Comparison of ENCODE assay signal across 32 cellular contexts in genomic region chr16:86667035-86667434, GRCh38.
DNase-seq lines count a peak whose midpoint lies in the region; ATAC-seq and TF ChIP-seq lines count a peak whose summit lies in the region.
"Had no signal": no experiment of that assay in that cellular context is flagged by ENCODE, and none has a peak within 500 bp of the region (broad histone marks: within the 10 kb centered on the region; RNA-seq: fewer than 3 reads in every experiment).

No MANE protein-coding gene starts in this region.

- no peaks in the 10 kb centered on the region for H3K79me2 ChIP-seq in mammary epithelial cell (ENCODE audit: insufficient read depth, low read length)
- no peaks in the 10 kb centered on the region for H3K79me2 ChIP-seq in osteoblast (ENCODE audit: insufficient read depth, low read length)
- no peaks in the 10 kb centered on the region for H3K79me2 ChIP-seq in mesendoderm (ENCODE audit: control insufficient read depth, insufficient read depth, low read length)

- H3K27ac ChIP-seq in mammary epithelial cell (ENCODE audit: insufficient read depth, low read depth, low read length) (no peak overlapping the region), breast epithelium (peak overlapping the region in 1 of 2 donors; percentile 7), heart right ventricle (peak overlapping the region; percentile 5 to 69 (median 60)), osteoblast (ENCODE audit: low read depth, low read length) (peak overlapping the region; percentile 2), mesendoderm (ENCODE audit: low read depth, low read length) (no peak overlapping the region)
- H3K27ac ChIP-seq: gastroesophageal sphincter, ovary, PC-9 had no signal

- no peak overlapping the region for H2BK5ac ChIP-seq in mesendoderm (ENCODE audit: low read length)

- H3K4me1 Mint-ChIP-seq in effector memory CD8-positive, alpha-beta T cell (ENCODE audit: low read depth in 2 of 2), result peaks cover 13 to 16% of the 10 kb centered on the region in 2 donors

- H4K20me1 ChIP-seq in mammary epithelial cell (ENCODE audit: insufficient read depth, low read length) (no peaks in the 10 kb centered on the region), osteoblast (ENCODE audit: insufficient read depth, low read length) (no peaks in the 10 kb centered on the region)

- no peak overlapping the region for H3K4ac ChIP-seq in mesendoderm (ENCODE audit: low read depth, low read length)

- H3K27me3 ChIP-seq in mammary epithelial cell (ENCODE audit: insufficient read depth, low read length) (no peaks in the 10 kb centered on the region), breast epithelium (peaks cover 0 to 21% of the 10 kb centered on the region in 2 donors), heart right ventricle (peaks cover 0 to 43% (median 23%) of the 10 kb centered on the region in 7 donors), osteoblast (ENCODE audit: insufficient read depth, low read length) (no peaks in the 10 kb centered on the region), mesendoderm (ENCODE audit: insufficient read depth, low read length, poor library complexity) (no peaks in the 10 kb centered on the region)
- H3K27me3 ChIP-seq: ovary had no signal

- intact Hi-C loops in mammary epithelial cell (cut with micrococcal nuclease) (loop anchor here (10.0 kb wide), 1 partner anchor 718 kb away; the partner anchor contains the start of gene FBXO31), breast epithelium (cut with DNase I; ENCODE audit: low total_unique reads) (no loop called here), heart right ventricle (cut with DNase I) (loop anchor here in 3 of 10 donors (5.0 to 10.0 kb wide), 3 partner anchors 85 to 92 kb away; partner anchors contain the start of gene FOXL1 (in 2 of the 3))

- H3K36me3 Mint-ChIP-seq in effector memory CD8-positive, alpha-beta T cell (ENCODE audit: insufficient read depth), result no peaks in the 10 kb centered on the region
- H3K36me3 Mint-ChIP-seq: CD8-positive, alpha-beta T cell; stimulated activated effector memory CD8-positive, alpha-beta T cell treated with anti-CD3 and anti-CD28 coated beads, Interleukin-12 subunit alpha, Interleukin-12 subunit beta, amount 100 ng/mL, for 72 hours had no signal

- no peak overlapping the region for H3K4me2 ChIP-seq in mammary epithelial cell (ENCODE audit: insufficient read depth, low read depth, low read length)
- no peak overlapping the region for H3K4me2 ChIP-seq in osteoblast (ENCODE audit: insufficient read depth, low read length)
- H3K4me2 ChIP-seq in mesendoderm (ENCODE audit: low read length), result no peak overlapping the region
- H3K4me2 ChIP-seq: GM23338, PC-9 had no signal

- H3K4me3 ChIP-seq in mammary epithelial cell (replicated peaks in 1 of 3; ENCODE audit: insufficient read depth in 1 of 3, low read depth in 2 of 3, low read length in 3 of 3) (no peak overlapping the region), breast epithelium (no peak overlapping the region), heart right ventricle (peak overlapping the region in 2 of 10 donors; percentile 3 to 14), osteoblast (ENCODE audit: insufficient read depth, low read length) (no peak overlapping the region), mesendoderm (ENCODE audit: low read length) (no peak overlapping the region)
- H3K4me3 ChIP-seq: coronary artery, gastroesophageal sphincter, GM23338, ovary, PC-9 had no signal

- no peak overlapping the region for H3K27ac Mint-ChIP-seq in effector memory CD8-positive, alpha-beta T cell
- H3K27ac Mint-ChIP-seq: activated B cell treated with CpG ODN at 0.5 μM for 24 hours; B cell; CD8-positive, alpha-beta T cell; GM23338; nephron progenitor cell; stimulated activated effector memory CD8-positive, alpha-beta T cell treated with anti-CD3 and anti-CD28 coated beads, Interleukin-12 subunit alpha, Interleukin-12 subunit beta, amount 100 ng/mL, for 72 hours had no signal

- ATAC-seq in heart right ventricle, result peak; percentile 65 to 86 (median 78)
- ATAC-seq in effector memory CD8-positive, alpha-beta T cell (replicated peaks), result no peak
- ATAC-seq: CD8-positive, alpha-beta T cell; gastroesophageal sphincter; GM23338; left lobe of liver; stimulated activated effector memory CD8-positive, alpha-beta T cell treated with anti-CD3 and anti-CD28 coated beads, Interleukin-12 subunit alpha, Interleukin-12 subunit beta, amount 100 ng/mL, for 72 hours had no signal

- no peak overlapping the region for H3K56ac ChIP-seq in mesendoderm (ENCODE audit: low read length)

- CTCF ChIA-PET in mammary epithelial cell (lab: Charles Lee; ENCODE audit: low non-redundant PET), result interaction anchor here (0.6 kb wide), 1 partner anchor 540 kb away, joined by 3 read pairs; no protein-coding TSS in a partner anchor

- no peak overlapping the region for H4K8ac ChIP-seq in mesendoderm (ENCODE audit: low read depth, low read length)

- H3K4me1 ChIP-seq in mammary epithelial cell (ENCODE audit: insufficient read depth, low read length), result peaks cover 28% of the 10 kb centered on the region
- H3K4me1 ChIP-seq in breast epithelium, result no peaks in the 10 kb centered on the region
- H3K4me1 ChIP-seq in heart right ventricle, result peaks cover 0 to 64% (median 36%) of the 10 kb centered on the region in 9 donors
- peaks cover 58% of the 10 kb centered on the region for H3K4me1 ChIP-seq in osteoblast (ENCODE audit: insufficient read depth, low read length)
- no peaks in the 10 kb centered on the region for H3K4me1 ChIP-seq in mesendoderm (ENCODE audit: control insufficient read depth, low read depth, low read length)

- H3K36me3 ChIP-seq in mammary epithelial cell (ENCODE audit: insufficient read depth, low read length), result no peaks in the 10 kb centered on the region
- no peaks in the 10 kb centered on the region for H3K36me3 ChIP-seq in breast epithelium
- H3K36me3 ChIP-seq in heart right ventricle, result no peaks in the 10 kb centered on the region
- H3K36me3 ChIP-seq in osteoblast (ENCODE audit: insufficient read depth, low read length), result no peaks in the 10 kb centered on the region
- H3K36me3 ChIP-seq in mesendoderm (ENCODE audit: control insufficient read depth, insufficient read depth, low read length), result no peaks in the 10 kb centered on the region
- H3K36me3 ChIP-seq: gastroesophageal sphincter, ovary had no signal

- H2BK120ac ChIP-seq in mesendoderm (ENCODE audit: low read depth, low read length), result no peak overlapping the region

- DNase-seq in mammary epithelial cell (no peak), breast epithelium (ENCODE audit: low spot score in 2 of 2) (no peak), heart right ventricle (peak in 1 of 2 donors; percentile 72), osteoblast (ENCODE audit: insufficient read length, low spot score, missing footprints) (no peak), NCI-H69 (lab: John Stamatoyannopoulos, UW) (no peak), NOMO-1 (lab: John Stamatoyannopoulos, UW; ENCODE audit: unreplicated experiment in 2 of 2) (no peak), mesendoderm (no peak)
- no peak for DNase-seq in effector memory CD8-positive, alpha-beta T cell
- DNase-seq: activated B cell treated with CpG ODN at 0.5 μM for 24 hours; activated CD4-positive, alpha-beta T cell treated with anti-CD3 and anti-CD28 coated beads, Interleukin-2, amount 50 U/mL, for 1 hour; activated naive CD4-positive, alpha-beta T cell treated with anti-CD3 and anti-CD28 coated beads, Interleukin-2, amount 50 U/mL, for 16 hours; amniotic stem cell; CD8-positive, alpha-beta T cell; effector memory CD4-positive, alpha-beta T cell; erythroblast; hypothalamus; midbrain; NCI-H1694 treated with DMSO at 0.1 percent for 48 hours; NCI-H2171 treated with DMSO at 0.1 percent for 48 hours; NCI-H510A treated with DMSO at 0.1 percent for 48 hours; nephron progenitor cell; ovary; PC-9; retina; SIG-M5; stimulated activated CD4-positive, alpha-beta T cell treated with anti-CD3 and anti-CD28 coated beads, Interleukin-4, amount 100 ng/mL, for 24 hours had no signal

- peak overlapping the region; percentile 28 for H2AFZ ChIP-seq in mammary epithelial cell (ENCODE audit: low read depth, low read length)
- H2AFZ ChIP-seq in osteoblast (ENCODE audit: low read length), result peak overlapping the region; percentile 8
- H2AFZ ChIP-seq: GM23338, PC-9 had no signal

- H4K5ac ChIP-seq in mesendoderm (ENCODE audit: low read length), result no peak overlapping the region

- no peak for TF ChIP-seq POLR2A in breast epithelium (IDR thresholded peaks at IDR 0.05)

- H2BK15ac ChIP-seq in mesendoderm (replicated peaks; ENCODE audit: low read depth), result no peak overlapping the region

- TF ChIP-seq CTCF in mammary epithelial cell (conservative IDR thresholded peaks at IDR 0.05 in 1 of 2, IDR thresholded peaks at IDR 0.05 in 1 of 2; ENCODE audit: extremely low read depth in 1 of 2, insufficient read depth in 1 of 2, low read depth in 1 of 2, low read length in 2 of 2) (no peak), breast epithelium (IDR thresholded peaks at IDR 0.05) (no peak), heart right ventricle (IDR thresholded peaks at IDR 0.05) (no peak), osteoblast (IDR thresholded peaks at IDR 0.05; ENCODE audit: extremely low read depth, low read depth, low read length) (no peak)

- H3K9ac ChIP-seq in mammary epithelial cell (ENCODE audit: insufficient read depth, low read length) (no peak overlapping the region), mesendoderm (ENCODE audit: low read length) (no peak overlapping the region)

- no peak overlapping the region for H3K18ac ChIP-seq in mesendoderm (ENCODE audit: low read length)

- no peaks in the 10 kb centered on the region for H3K79me1 ChIP-seq in mesendoderm (ENCODE audit: low read length)

- no peaks in the 10 kb centered on the region for H3K9me3 ChIP-seq in mammary epithelial cell (replicated peaks; ENCODE audit: insufficient read depth, low read length)
- no peaks in the 10 kb centered on the region for H3K9me3 ChIP-seq in breast epithelium
- no peaks in the 10 kb centered on the region for H3K9me3 ChIP-seq in heart right ventricle
- H3K9me3 ChIP-seq in osteoblast (ENCODE audit: low read depth, low read length), result no peaks in the 10 kb centered on the region
- H3K9me3 ChIP-seq: gastroesophageal sphincter, ovary had no signal

- WGBS in mammary epithelial cell (ENCODE audit: low coverage, missing lambda C conversion rate), result 100% methylated on average over 3 of the region's 3 CpGs
- WGBS in heart right ventricle, 2 donors, result 28 to 39% methylated on average over 3 of the region's 3 CpGs
- WGBS in mesendoderm (ENCODE audit: extremely low coverage, insufficient coverage, low lambda C conversion rate), result no CpG with 5 or more reads among the region's 3 CpGs

- dilution Hi-C loops in mammary epithelial cell (cut with HindIII; ENCODE audit: low sequenced_read_pairs), result no loop called here

- H2AK5ac ChIP-seq in mesendoderm (ENCODE audit: low read length), result no peak overlapping the region

- in situ Hi-C loops in mammary epithelial cell (cut with MboI; ENCODE audit: low sequenced_read_pairs in 2 of 2), result no loop called here

- H3K27me3 Mint-ChIP-seq in effector memory CD8-positive, alpha-beta T cell, result peaks cover 0 to 10% of the 10 kb centered on the region in 2 donors

- H3K9me3 Mint-ChIP-seq in effector memory CD8-positive, alpha-beta T cell, result no peaks in the 10 kb centered on the region
- H3K9me3 Mint-ChIP-seq: activated B cell treated with CpG ODN at 0.5 μM for 24 hours; CD8-positive, alpha-beta T cell had no signal

- H3K4me3 Mint-ChIP-seq in effector memory CD8-positive, alpha-beta T cell, result no peak overlapping the region
- H3K4me3 Mint-ChIP-seq: activated B cell treated with CpG ODN at 0.5 μM for 24 hours; B cell; CD8-positive, alpha-beta T cell; GM23338; nephron progenitor cell; stimulated activated effector memory CD8-positive, alpha-beta T cell treated with anti-CD3 and anti-CD28 coated beads, Interleukin-12 subunit alpha, Interleukin-12 subunit beta, amount 100 ng/mL, for 72 hours had no signal

- H3K23ac ChIP-seq in mesendoderm (ENCODE audit: low read length), result no peak overlapping the region

- no TSS peak for BruUV-seq in mammary epithelial cell (replicated peaks; lab: Mats Ljungman, UMichigan)

Comparison
In these comparisons a context has a peak if more than half of its experiments do, and no peak if none do; other contexts are left out.
1. H3K27ac ChIP-seq: peak in heart right ventricle (10 of 10) and osteoblast (single experiment); none in mammary epithelial cell (single experiment) and mesendoderm (single experiment).